In the genomic region with DNA sequence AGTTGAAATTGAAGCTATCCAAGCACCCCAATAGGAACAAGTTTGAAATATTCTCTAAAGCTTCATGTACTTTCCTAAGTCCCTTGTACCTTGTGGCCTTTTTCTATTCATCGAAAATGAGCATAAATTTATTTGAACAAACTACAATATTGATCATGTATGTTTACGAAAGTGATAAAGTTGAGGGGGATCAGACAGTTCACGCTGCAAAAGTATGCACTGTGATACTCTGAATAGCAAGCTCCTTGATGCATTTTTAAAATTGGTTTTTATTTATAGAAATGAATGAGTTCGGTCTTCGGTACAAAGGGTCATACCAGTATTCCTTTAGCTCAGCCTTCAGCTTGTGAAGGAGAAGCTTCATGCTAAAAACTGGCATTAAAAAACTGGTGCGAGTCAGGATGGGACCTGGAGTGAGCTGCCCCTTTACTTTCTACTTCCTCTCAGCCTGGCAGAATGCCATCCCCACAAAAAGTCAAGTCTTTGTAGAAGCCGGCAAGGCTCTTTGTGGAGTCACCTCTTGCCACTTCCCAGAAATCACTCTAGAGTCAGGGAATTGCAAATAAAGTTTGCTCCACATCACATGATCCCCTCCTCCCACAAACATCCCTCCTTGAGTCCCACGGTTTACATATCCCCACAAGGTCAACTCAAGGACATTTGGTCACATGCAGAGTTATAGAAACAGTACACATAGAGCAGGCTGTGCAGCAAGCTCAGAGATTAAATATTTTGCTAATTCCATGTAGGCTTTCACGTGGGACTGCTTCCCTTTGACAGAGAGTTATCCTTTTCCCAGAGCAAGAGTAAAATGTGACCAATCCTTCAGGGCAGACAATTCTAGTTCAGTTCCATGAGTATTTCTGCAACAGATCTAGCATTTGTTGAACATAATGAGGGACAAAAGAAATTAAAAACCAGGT, we compare ENCODE assay signal across 1 cellular context.
TF ChIP-seq lines count a peak whose summit lies in the region.

No MANE protein-coding gene starts in this region.

TF ChIP-seq in HepG2, 621 proteins besides CTCF, POLR2A, EP300 and RAD21 (continued from another document and continues in another):
- no peak for TF ChIP-seq KMT2A (CRISPR knock-in tag; IDR thresholded peaks at IDR 0.05)
- TF ChIP-seq ZNF331 (CRISPR knock-in tag; IDR thresholded peaks at IDR 0.05): peak; percentile 85
- TF ChIP-seq, protein P1, sequence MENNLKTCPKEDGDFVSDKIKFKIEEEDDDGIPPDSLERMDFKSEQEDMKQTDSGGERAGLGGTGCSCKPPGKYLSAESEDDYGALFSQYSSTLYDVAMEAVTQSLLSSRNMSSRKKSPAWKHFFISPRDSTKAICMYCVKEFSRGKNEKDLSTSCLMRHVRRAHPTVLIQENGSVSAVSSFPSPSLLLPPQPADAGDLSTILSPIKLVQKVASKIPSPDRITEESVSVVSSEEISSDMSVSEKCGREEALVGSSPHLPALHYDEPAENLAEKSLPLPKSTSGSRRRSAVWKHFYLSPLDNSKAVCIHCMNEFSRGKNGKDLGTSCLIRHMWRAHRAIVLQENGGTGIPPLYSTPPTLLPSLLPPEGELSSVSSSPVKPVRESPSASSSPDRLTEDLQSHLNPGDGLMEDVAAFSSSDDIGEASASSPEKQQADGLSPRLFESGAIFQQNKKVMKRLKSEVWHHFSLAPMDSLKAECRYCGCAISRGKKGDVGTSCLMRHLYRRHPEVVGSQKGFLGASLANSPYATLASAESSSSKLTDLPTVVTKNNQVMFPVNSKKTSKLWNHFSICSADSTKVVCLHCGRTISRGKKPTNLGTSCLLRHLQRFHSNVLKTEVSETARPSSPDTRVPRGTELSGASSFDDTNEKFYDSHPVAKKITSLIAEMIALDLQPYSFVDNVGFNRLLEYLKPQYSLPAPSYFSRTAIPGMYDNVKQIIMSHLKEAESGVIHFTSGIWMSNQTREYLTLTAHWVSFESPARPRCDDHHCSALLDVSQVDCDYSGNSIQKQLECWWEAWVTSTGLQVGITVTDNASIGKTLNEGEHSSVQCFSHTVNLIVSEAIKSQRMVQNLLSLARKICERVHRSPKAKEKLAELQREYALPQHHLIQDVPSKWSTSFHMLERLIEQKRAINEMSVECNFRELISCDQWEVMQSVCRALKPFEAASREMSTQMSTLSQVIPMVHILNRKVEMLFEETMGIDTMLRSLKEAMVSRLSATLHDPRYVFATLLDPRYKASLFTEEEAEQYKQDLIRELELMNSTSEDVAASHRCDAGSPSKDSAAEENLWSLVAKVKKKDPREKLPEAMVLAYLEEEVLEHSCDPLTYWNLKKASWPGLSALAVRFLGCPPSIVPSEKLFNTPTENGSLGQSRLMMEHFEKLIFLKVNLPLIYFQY (CRISPR knock-in tag; IDR thresholded peaks at IDR 0.05; ENCODE audit: borderline replicate concordance): no peak; the same call in 1 of the 2 replicates
- TF ChIP-seq DNMT1 (CRISPR knock-in tag; IDR thresholded peaks at IDR 0.05): no peak
- TF ChIP-seq ZNF33A (CRISPR knock-in tag; IDR thresholded peaks at IDR 0.05; ENCODE audit: borderline replicate concordance): no peak
- TF ChIP-seq, protein P2, sequence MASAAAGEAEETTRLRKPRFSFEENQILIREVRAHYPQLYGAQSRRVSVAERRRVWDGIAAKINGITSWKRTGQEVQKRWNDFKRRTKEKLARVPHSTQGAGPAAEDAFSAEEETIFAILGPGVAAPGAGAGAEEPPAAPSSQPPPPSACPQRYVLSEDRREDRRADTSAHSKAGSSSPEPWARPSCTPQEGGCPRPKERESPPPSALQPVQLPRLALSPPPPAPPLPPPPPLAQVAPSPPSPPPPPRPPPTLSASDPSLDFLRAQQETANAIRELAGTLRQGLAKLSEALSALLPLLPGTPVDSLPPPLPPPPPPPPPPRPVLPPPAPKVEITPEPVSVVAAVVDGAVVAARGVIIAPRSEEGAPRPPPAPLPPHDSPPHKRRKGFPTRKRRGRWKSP (CRISPR knock-in tag; IDR thresholded peaks at IDR 0.05): peak; percentile 85; the same call in 1 of the 2 replicates
- TF ChIP-seq NAIF1 (CRISPR knock-in tag; IDR thresholded peaks at IDR 0.05; ENCODE audit: borderline replicate concordance): no peak
- TF ChIP-seq, protein P3, sequence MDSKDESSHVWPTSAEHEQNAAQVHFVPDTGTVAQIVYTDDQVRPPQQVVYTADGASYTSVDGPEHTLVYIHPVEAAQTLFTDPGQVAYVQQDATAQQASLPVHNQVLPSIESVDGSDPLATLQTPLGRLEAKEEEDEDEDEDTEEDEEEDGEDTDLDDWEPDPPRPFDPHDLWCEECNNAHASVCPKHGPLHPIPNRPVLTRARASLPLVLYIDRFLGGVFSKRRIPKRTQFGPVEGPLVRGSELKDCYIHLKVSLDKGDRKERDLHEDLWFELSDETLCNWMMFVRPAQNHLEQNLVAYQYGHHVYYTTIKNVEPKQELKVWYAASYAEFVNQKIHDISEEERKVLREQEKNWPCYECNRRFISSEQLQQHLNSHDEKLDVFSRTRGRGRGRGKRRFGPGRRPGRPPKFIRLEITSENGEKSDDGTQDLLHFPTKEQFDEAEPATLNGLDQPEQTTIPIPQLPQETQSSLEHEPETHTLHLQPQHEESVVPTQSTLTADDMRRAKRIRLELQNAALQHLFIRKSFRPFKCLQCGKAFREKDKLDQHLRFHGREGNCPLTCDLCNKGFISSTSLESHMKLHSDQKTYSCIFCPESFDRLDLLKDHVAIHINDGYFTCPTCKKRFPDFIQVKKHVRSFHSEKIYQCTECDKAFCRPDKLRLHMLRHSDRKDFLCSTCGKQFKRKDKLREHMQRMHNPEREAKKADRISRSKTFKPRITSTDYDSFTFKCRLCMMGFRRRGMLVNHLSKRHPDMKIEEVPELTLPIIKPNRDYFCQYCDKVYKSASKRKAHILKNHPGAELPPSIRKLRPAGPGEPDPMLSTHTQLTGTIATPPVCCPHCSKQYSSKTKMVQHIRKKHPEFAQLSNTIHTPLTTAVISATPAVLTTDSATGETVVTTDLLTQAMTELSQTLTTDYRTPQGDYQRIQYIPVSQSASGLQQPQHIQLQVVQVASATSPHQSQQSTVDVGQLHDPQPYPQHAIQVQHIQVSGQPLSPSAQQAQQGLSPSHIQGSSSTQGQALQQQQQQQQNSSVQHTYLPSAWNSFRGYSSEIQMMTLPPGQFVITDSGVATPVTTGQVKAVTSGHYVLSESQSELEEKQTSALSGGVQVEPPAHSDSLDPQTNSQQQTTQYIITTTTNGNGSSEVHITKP (CRISPR knock-in tag; IDR thresholded peaks at IDR 0.05; ENCODE audit: low read depth): peak; percentile 81
- peak; percentile 60; the same call in 1 of the 2 replicates for TF ChIP-seq ZNF44 (CRISPR knock-in tag; IDR thresholded peaks at IDR 0.05)
- TF ChIP-seq, protein P4, sequence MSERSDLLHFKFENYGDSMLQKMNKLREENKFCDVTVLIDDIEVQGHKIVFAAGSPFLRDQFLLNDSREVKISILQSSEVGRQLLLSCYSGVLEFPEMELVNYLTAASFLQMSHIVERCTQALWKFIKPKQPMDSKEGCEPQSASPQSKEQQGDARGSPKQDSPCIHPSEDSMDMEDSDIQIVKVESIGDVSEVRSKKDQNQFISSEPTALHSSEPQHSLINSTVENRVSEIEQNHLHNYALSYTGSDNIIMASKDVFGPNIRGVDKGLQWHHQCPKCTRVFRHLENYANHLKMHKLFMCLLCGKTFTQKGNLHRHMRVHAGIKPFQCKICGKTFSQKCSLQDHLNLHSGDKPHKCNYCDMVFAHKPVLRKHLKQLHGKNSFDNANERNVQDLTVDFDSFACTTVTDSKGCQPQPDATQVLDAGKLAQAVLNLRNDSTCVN (CRISPR knock-in tag; IDR thresholded peaks at IDR 0.05; ENCODE audit: borderline replicate concordance): peak; percentile 98
- TF ChIP-seq ZSCAN20 (CRISPR knock-in tag; IDR thresholded peaks at IDR 0.05; ENCODE audit: borderline replicate concordance): no peak
- TF ChIP-seq BCL3 (CRISPR knock-in tag; IDR thresholded peaks at IDR 0.05): no peak
- TF ChIP-seq TAF1 (CRISPR knock-in tag; IDR thresholded peaks at IDR 0.05): peak; percentile 45; the same call in 1 of the 2 replicates
- no peak for TF ChIP-seq THAP8 (CRISPR knock-in tag; IDR thresholded peaks at IDR 0.05; ENCODE audit: borderline replicate concordance)
- TF ChIP-seq KDM1A (CRISPR knock-in tag; IDR thresholded peaks at IDR 0.05): peak; percentile 71
- TF ChIP-seq XRCC5 (optimal IDR thresholded peaks at IDR 0.05; ENCODE audit: low read length): peak; percentile 72
- TF ChIP-seq KLF11 (CRISPR knock-in tag; IDR thresholded peaks at IDR 0.05): no peak; the same call in 1 of the 2 replicates
- TF ChIP-seq MXD1 (CRISPR knock-in tag; IDR thresholded peaks at IDR 0.05): no peak
- TF ChIP-seq ZNF7 (CRISPR knock-in tag; IDR thresholded peaks at IDR 0.05): no peak
- no peak; the same call in 1 of the 2 replicates for TF ChIP-seq NFYB (CRISPR knock-in tag; IDR thresholded peaks at IDR 0.05)
- TF ChIP-seq, protein P5, sequence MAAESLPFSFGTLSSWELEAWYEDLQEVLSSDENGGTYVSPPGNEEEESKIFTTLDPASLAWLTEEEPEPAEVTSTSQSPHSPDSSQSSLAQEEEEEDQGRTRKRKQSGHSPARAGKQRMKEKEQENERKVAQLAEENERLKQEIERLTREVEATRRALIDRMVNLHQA (CRISPR knock-in tag; IDR thresholded peaks at IDR 0.05): no peak
- TF ChIP-seq SRSF1 (optimal IDR thresholded peaks at IDR 0.05; ENCODE audit: low read depth, low read length): no peak
- no peak for TF ChIP-seq SPEN (CRISPR knock-in tag; IDR thresholded peaks at IDR 0.05; ENCODE audit: low read depth)
- TF ChIP-seq TEF (CRISPR knock-in tag; IDR thresholded peaks at IDR 0.05): no peak; the same call in 1 of the 2 replicates
- peak; percentile 59 for TF ChIP-seq ZNF644 (CRISPR knock-in tag; IDR thresholded peaks at IDR 0.05; ENCODE audit: low read depth)
- TF ChIP-seq, protein P6, sequence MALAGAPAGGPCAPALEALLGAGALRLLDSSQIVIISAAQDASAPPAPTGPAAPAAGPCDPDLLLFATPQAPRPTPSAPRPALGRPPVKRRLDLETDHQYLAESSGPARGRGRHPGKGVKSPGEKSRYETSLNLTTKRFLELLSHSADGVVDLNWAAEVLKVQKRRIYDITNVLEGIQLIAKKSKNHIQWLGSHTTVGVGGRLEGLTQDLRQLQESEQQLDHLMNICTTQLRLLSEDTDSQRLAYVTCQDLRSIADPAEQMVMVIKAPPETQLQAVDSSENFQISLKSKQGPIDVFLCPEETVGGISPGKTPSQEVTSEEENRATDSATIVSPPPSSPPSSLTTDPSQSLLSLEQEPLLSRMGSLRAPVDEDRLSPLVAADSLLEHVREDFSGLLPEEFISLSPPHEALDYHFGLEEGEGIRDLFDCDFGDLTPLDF (CRISPR knock-in tag; IDR thresholded peaks at IDR 0.05): no peak
- TF ChIP-seq NR3C1 (CRISPR knock-in tag; IDR thresholded peaks at IDR 0.05): no peak
- no peak for TF ChIP-seq ZNF460 (CRISPR knock-in tag; IDR thresholded peaks at IDR 0.05; ENCODE audit: borderline replicate concordance)
- TF ChIP-seq TBX3 (IDR thresholded peaks at IDR 0.05; ENCODE audit: borderline replicate concordance): peak; percentile 61
- TF ChIP-seq RBFOX2 (IDR thresholded peaks at IDR 0.05; ENCODE audit: low read depth, low read length): peak; percentile 1; the same call in 1 of the 2 replicates
- TF ChIP-seq, protein P7, sequence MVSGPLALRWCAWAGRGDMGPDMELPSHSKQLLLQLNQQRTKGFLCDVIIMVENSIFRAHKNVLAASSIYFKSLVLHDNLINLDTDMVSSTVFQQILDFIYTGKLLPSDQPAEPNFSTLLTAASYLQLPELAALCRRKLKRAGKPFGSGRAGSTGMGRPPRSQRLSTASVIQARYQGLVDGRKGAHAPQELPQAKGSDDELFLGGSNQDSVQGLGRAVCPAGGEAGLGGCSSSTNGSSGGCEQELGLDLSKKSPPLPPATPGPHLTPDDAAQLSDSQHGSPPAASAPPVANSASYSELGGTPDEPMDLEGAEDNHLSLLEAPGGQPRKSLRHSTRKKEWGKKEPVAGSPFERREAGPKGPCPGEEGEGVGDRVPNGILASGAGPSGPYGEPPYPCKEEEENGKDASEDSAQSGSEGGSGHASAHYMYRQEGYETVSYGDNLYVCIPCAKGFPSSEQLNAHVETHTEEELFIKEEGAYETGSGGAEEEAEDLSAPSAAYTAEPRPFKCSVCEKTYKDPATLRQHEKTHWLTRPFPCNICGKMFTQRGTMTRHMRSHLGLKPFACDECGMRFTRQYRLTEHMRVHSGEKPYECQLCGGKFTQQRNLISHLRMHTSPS (CRISPR knock-in tag; IDR thresholded peaks at IDR 0.05; ENCODE audit: low read depth): peak; percentile 50; the same call in 1 of the 2 replicates
- TF ChIP-seq ZNF335 (CRISPR knock-in tag; IDR thresholded peaks at IDR 0.05): 0 out of 2 replicates have a peak, but pooled peaks have one; percentile 62
- TF ChIP-seq EED (CRISPR knock-in tag; IDR thresholded peaks at IDR 0.05): no peak
- no peak; the same call in 1 of the 2 replicates for TF ChIP-seq ZNF30 (CRISPR knock-in tag; IDR thresholded peaks at IDR 0.05)
- no peak for TF ChIP-seq KLF13 (CRISPR knock-in tag; IDR thresholded peaks at IDR 0.05)
- no peak; the same call in 1 of the 2 replicates for TF ChIP-seq RFXANK (CRISPR knock-in tag; IDR thresholded peaks at IDR 0.05)
- TF ChIP-seq ZNF563 (CRISPR knock-in tag; IDR thresholded peaks at IDR 0.05): no peak
